In genomic region chr7:151017370-151017952, GRCh38 we compare ENCODE assay signal across 1 cellular context.
TF ChIP-seq lines count a peak whose summit lies in the region.

No MANE protein-coding gene starts in this region.

TF ChIP-seq in HCT116, 20 proteins besides CTCF, POLR2A, EP300 and RAD21:
- TF ChIP-seq SIN3A (IDR thresholded peaks at IDR 0.05; ENCODE audit: low read depth) (no peak), FOSL1 (IDR thresholded peaks at IDR 0.05; ENCODE audit: low read depth) (no peak), SRF (IDR thresholded peaks at IDR 0.05; ENCODE audit: low read depth) (no peak), SP1 (IDR thresholded peaks at IDR 0.05; ENCODE audit: low read depth) (no peak), EGR1 (IDR thresholded peaks at IDR 0.05; ENCODE audit: low read depth) (no peak), ZBTB33 (IDR thresholded peaks at IDR 0.05; ENCODE audit: extremely low read depth, insufficient replicate concordance, low read length) (no peak), MAX (IDR thresholded peaks at IDR 0.05) (no peak), REST (IDR thresholded peaks at IDR 0.05; ENCODE audit: low read depth) (no peak), CEBPB (IDR thresholded peaks at IDR 0.05; ENCODE audit: low read depth) (no peak), ATF3 (IDR thresholded peaks at IDR 0.05) (no peak), EZH2 (IDR thresholded peaks at IDR 0.05) (no peak), ZFX (IDR thresholded peaks at IDR 0.05) (no peak), ELF1 (IDR thresholded peaks at IDR 0.05; ENCODE audit: borderline replicate concordance, low read depth) (no peak), JUND (IDR thresholded peaks at IDR 0.05) (no peak), ZNF274 (IDR thresholded peaks at IDR 0.05; ENCODE audit: low read depth, low read length) (no peak), YY1 (IDR thresholded peaks at IDR 0.05; ENCODE audit: extremely low read depth, insufficient replicate concordance, low read depth, low read length) (no peak)
TF ChIP-seq in HCT116: peak in this region for 0.
